ENCODE assay signal across 10 cellular contexts in genomic region chr2:38224821-38225450, GRCh38.
"Had no signal": no experiment of that assay in that cellular context is flagged by ENCODE, and none has a peak within 500 bp of the region (broad histone marks: within the 10 kb centered on the region; RNA-seq: fewer than 3 reads in every experiment).

No MANE protein-coding gene starts in this region.

- H3K27me3 ChIP-seq: ascending aorta had no signal

- H3K9me3 Mint-ChIP-seq: activated T-cell treated with anti-CD3 and anti-CD28 coated beads, Interleukin-2, amount 50 U/mL, for 72 hours had no signal

- H3K4me1 Mint-ChIP-seq: activated CD4-positive, alpha-beta memory T cell treated with anti-CD3 and anti-CD28 coated beads, Interleukin-2, amount 10 ng/mL, durations not matched to agents 7 days and 5 days; activated naive CD8-positive, alpha-beta T cell treated with anti-CD3 and anti-CD28 coated beads, Interleukin-2, amount 10 ng/mL, durations not matched to agents 7 days and 5 days had no signal

- ATAC-seq: activated T-cell treated with anti-CD3 and anti-CD28 coated beads, Interleukin-2, amount 50 U/mL, for 72 hours; heart left ventricle had no signal

- H3K27ac Mint-ChIP-seq: activated CD4-positive, alpha-beta memory T cell treated with anti-CD3 and anti-CD28 coated beads, Interleukin-2, amount 10 ng/mL, durations not matched to agents 7 days and 5 days; activated naive CD8-positive, alpha-beta T cell treated with anti-CD3 and anti-CD28 coated beads, Interleukin-2, amount 10 ng/mL, durations not matched to agents 7 days and 5 days; activated T-cell treated with anti-CD3 and anti-CD28 coated beads, Interleukin-2, amount 50 U/mL, for 72 hours; nephron progenitor cell had no signal

- H3K27ac ChIP-seq: ascending aorta, heart left ventricle, parathyroid adenoma, skin epidermis had no signal

- DNase-seq: activated CD4-positive, alpha-beta memory T cell treated with anti-CD3 and anti-CD28 coated beads, Interleukin-2, amount 10 ng/mL, durations not matched to agents 7 days and 5 days; activated gamma-delta T cell treated with Interleukin-2 at 50 U/mL for 16 hours; activated naive CD8-positive, alpha-beta T cell treated with anti-CD3 and anti-CD28 coated beads, Interleukin-2, amount 10 ng/mL, durations not matched to agents 7 days and 5 days; activated T-cell treated with anti-CD3 and anti-CD28 coated beads, Interleukin-2, amount 50 U/mL, for 72 hours; heart left ventricle; nephron progenitor cell; T-helper 9 cell had no signal

- H3K4me3 Mint-ChIP-seq: activated CD4-positive, alpha-beta memory T cell treated with anti-CD3 and anti-CD28 coated beads, Interleukin-2, amount 10 ng/mL, durations not matched to agents 7 days and 5 days; activated naive CD8-positive, alpha-beta T cell treated with anti-CD3 and anti-CD28 coated beads, Interleukin-2, amount 10 ng/mL, durations not matched to agents 7 days and 5 days; activated T-cell treated with anti-CD3 and anti-CD28 coated beads, Interleukin-2, amount 50 U/mL, for 72 hours; nephron progenitor cell had no signal

- H3K9ac ChIP-seq: parathyroid adenoma had no signal

- H3K4me1 ChIP-seq: ascending aorta, parathyroid adenoma had no signal

- H3K9me3 ChIP-seq: ascending aorta had no signal

- H3K36me3 Mint-ChIP-seq: activated naive CD8-positive, alpha-beta T cell treated with anti-CD3 and anti-CD28 coated beads, Interleukin-2, amount 10 ng/mL, durations not matched to agents 7 days and 5 days had no signal

- H3K36me3 ChIP-seq: ascending aorta, heart left ventricle had no signal

- H3K4me3 ChIP-seq: ascending aorta, heart left ventricle, skin epidermis had no signal
